Comparison of ENCODE assay signal across 1 cellular context in the genomic region with DNA sequence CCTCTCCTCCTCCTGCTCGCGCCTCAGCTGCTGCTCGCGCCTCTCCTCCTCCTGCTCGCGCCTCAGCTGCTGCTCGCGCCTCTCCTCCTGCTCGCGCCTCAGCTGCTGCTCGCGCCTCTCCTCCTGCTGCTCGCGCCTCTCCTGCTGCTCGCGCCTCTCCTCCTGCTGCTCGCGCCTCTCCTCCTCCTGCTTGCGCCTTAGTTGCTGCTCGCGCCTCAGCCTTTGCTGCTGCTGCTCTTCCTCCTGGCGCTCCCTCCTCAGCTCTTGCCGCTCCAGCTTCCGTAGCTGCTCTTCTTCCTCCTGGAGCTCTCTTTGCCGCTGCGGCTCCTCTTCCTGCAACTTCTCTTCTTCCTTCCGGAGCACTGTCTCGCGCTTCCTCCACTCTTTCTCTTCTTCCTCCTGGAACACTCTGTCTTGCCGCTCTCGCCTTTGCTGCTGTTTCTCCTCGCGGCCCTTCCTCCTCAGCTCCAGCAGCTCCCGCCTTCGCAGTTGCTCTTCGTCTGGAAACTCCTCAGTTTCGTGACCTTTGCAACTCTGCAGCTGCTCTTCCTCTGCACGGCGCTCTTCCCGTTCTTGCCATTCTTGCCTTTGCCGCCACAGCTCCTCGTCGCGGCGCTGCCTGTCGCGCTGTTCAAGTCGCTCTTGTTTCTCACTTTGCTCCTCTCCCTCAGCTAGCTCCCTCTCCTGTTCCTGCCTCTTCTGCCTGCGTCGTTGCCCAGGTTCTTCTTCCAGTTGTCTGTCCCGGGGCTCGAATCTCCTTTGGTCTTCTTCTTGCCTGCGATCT.
TF ChIP-seq lines count a peak whose summit lies in the region.

No MANE protein-coding gene starts in this region.

TF ChIP-seq in HEK293, 187 proteins besides CTCF, POLR2A, EP300 and RAD21 (continued from another document and continues in another):
- TF ChIP-seq, protein P1, sequence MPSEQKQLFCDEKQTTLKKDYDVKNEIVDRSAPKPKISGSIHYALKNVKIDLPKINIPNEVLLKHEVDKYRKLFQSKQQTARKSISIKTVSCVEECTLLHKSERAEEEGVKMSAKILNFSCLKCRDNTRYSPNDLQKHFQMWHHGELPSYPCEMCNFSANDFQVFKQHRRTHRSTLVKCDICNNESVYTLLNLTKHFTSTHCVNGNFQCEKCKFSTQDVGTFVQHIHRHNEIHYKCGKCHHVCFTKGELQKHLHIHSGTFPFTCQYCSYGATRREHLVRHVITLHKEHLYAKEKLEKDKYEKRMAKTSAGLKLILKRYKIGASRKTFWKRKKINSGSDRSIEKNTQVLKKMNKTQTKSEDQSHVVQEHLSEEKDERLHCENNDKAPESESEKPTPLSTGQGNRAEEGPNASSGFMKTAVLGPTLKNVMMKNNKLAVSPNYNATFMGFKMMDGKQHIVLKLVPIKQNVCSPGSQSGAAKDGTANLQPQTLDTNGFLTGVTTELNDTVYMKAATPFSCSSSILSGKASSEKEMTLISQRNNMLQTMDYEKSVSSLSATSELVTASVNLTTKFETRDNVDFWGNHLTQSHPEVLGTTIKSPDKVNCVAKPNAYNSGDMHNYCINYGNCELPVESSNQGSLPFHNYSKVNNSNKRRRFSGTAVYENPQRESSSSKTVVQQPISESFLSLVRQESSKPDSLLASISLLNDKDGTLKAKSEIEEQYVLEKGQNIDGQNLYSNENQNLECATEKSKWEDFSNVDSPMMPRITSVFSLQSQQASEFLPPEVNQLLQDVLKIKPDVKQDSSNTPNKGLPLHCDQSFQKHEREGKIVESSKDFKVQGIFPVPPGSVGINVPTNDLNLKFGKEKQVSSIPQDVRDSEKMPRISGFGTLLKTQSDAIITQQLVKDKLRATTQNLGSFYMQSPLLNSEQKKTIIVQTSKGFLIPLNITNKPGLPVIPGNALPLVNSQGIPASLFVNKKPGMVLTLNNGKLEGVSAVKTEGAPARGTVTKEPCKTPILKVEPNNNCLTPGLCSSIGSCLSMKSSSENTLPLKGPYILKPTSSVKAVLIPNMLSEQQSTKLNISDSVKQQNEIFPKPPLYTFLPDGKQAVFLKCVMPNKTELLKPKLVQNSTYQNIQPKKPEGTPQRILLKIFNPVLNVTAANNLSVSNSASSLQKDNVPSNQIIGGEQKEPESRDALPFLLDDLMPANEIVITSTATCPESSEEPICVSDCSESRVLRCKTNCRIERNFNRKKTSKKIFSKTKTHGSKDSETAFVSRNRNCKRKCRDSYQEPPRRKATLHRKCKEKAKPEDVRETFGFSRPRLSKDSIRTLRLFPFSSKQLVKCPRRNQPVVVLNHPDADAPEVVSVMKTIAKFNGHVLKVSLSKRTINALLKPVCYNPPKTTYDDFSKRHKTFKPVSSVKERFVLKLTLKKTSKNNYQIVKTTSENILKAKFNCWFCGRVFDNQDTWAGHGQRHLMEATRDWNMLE (tag by site-specific recombination; conservative IDR thresholded peaks at IDR 0.05; ENCODE audit: low read depth) = no peak
- TF ChIP-seq ZNF114 (tag by site-specific recombination; IDR thresholded peaks at IDR 0.05) (no peak), ZNF10 (tag by site-specific recombination; IDR thresholded peaks at IDR 0.05) (no peak), HOXC10 (CRISPR knock-in tag; IDR thresholded peaks at IDR 0.05) (no peak), ZNF140 (tag by site-specific recombination; IDR thresholded peaks at IDR 0.05) (no peak), ZNF169 (tag by site-specific recombination; IDR thresholded peaks at IDR 0.05) (0 out of 2 replicates have a peak, but pooled peaks have one; percentile 76), ZBTB8A (tag by site-specific recombination; IDR thresholded peaks at IDR 0.05) (no peak), ZNF600 (tag by site-specific recombination; IDR thresholded peaks at IDR 0.05) (peak; percentile 82), ZSCAN16 (tag by site-specific recombination; IDR thresholded peaks at IDR 0.05) (no peak), IKZF3 (tag by site-specific recombination; IDR thresholded peaks at IDR 0.05) (no peak), ZNF549 (tag by site-specific recombination; IDR thresholded peaks at IDR 0.05) (no peak), ZSCAN30 (tag by site-specific recombination; IDR thresholded peaks at IDR 0.05) (no peak), ZNF350 (tag by site-specific recombination; IDR thresholded peaks at IDR 0.05) (no peak), ZNF423 (tag by site-specific recombination; IDR thresholded peaks at IDR 0.05) (no peak), ZNF146 (tag by site-specific recombination; IDR thresholded peaks at IDR 0.05) (no peak), ZNF133 (tag by site-specific recombination; IDR thresholded peaks at IDR 0.05) (no peak), ZNF121 (tag by site-specific recombination; IDR thresholded peaks at IDR 0.05) (no peak), ZNF175 (tag by site-specific recombination; IDR thresholded peaks at IDR 0.05) (no peak), ZNF132 (tag by site-specific recombination; IDR thresholded peaks at IDR 0.05; ENCODE audit: borderline replicate concordance) (no peak), ZNF292 (tag by site-specific recombination; IDR thresholded peaks at IDR 0.05; ENCODE audit: borderline replicate concordance, low read depth) (no peak)
- TF ChIP-seq, protein P2, sequence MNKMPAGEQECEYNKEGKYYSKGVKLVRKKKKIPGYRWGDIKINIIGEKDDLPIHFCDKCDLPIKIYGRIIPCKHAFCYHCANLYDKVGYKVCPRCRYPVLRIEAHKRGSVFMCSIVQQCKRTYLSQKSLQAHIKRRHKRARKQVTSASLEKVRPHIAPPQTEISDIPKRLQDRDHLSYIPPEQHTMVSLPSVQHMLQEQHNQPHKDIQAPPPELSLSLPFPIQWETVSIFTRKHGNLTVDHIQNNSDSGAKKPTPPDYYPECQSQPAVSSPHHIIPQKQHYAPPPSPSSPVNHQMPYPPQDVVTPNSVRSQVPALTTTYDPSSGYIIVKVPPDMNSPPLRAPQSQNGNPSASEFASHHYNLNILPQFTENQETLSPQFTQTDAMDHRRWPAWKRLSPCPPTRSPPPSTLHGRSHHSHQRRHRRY (tag by site-specific recombination; IDR thresholded peaks at IDR 0.05) = no peak
- TF ChIP-seq, protein P3, sequence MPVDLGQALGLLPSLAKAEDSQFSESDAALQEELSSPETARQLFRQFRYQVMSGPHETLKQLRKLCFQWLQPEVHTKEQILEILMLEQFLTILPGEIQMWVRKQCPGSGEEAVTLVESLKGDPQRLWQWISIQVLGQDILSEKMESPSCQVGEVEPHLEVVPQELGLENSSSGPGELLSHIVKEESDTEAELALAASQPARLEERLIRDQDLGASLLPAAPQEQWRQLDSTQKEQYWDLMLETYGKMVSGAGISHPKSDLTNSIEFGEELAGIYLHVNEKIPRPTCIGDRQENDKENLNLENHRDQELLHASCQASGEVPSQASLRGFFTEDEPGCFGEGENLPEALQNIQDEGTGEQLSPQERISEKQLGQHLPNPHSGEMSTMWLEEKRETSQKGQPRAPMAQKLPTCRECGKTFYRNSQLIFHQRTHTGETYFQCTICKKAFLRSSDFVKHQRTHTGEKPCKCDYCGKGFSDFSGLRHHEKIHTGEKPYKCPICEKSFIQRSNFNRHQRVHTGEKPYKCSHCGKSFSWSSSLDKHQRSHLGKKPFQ (tag by site-specific recombination; IDR thresholded peaks at IDR 0.05) = no peak
- TF ChIP-seq, protein P4, sequence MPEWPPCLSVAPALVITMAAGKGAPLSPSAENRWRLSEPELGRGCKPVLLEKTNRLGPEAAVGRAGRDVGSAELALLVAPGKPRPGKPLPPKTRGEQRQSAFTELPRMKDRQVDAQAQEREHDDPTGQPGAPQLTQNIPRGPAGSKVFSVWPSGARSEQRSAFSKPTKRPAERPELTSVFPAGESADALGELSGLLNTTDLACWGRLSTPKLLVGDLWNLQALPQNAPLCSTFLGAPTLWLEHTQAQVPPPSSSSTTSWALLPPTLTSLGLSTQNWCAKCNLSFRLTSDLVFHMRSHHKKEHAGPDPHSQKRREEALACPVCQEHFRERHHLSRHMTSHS (tag by site-specific recombination; IDR thresholded peaks at IDR 0.05) = no peak
- TF ChIP-seq, protein P5, sequence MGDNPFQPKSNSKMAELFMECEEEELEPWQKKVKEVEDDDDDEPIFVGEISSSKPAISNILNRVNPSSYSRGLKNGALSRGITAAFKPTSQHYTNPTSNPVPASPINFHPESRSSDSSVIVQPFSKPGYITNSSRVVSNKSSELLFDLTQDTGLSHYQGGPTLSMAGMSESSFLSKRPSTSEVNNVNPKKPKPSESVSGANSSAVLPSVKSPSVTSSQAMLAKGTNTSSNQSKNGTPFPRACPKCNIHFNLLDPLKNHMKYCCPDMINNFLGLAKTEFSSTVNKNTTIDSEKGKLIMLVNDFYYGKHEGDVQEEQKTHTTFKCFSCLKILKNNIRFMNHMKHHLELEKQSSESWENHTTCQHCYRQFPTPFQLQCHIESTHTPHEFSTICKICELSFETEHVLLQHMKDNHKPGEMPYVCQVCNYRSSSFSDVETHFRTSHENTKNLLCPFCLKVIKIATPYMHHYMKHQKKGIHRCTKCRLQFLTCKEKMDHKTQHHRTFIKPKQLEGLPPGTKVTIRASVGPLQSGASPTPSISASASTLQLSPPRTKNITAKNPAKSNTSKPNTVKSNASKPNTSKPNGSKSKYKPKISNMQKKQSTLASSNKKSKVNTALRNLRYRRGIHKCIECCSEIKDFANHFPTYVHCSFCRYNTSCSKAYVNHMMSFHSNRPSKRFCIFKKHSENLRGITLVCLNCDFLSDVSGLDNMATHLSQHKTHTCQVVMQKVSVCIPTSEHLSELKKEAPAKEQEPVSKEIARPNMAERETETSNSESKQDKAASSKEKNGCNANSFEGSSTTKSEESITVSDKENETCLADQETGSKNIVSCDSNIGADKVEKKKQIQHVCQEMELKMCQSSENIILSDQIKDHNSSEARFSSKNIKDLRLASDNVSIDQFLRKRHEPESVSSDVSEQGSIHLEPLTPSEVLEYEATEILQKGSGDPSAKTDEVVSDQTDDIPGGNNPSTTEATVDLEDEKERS (tag by site-specific recombination; IDR thresholded peaks at IDR 0.05) = no peak; the same call in 1 of the 2 replicates
- TF ChIP-seq, protein P6, sequence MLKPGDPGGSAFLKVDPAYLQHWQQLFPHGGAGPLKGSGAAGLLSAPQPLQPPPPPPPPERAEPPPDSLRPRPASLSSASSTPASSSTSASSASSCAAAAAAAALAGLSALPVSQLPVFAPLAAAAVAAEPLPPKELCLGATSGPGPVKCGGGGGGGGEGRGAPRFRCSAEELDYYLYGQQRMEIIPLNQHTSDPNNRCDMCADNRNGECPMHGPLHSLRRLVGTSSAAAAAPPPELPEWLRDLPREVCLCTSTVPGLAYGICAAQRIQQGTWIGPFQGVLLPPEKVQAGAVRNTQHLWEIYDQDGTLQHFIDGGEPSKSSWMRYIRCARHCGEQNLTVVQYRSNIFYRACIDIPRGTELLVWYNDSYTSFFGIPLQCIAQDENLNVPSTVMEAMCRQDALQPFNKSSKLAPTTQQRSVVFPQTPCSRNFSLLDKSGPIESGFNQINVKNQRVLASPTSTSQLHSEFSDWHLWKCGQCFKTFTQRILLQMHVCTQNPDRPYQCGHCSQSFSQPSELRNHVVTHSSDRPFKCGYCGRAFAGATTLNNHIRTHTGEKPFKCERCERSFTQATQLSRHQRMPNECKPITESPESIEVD (tag by site-specific recombination; IDR thresholded peaks at IDR 0.05) = no peak
- TF ChIP-seq, protein P7, sequence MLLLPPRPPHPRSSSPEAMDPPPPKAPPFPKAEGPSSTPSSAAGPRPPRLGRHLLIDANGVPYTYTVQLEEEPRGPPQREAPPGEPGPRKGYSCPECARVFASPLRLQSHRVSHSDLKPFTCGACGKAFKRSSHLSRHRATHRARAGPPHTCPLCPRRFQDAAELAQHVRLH (tag by site-specific recombination; IDR thresholded peaks at IDR 0.05) = no peak
- TF ChIP-seq, protein P8, sequence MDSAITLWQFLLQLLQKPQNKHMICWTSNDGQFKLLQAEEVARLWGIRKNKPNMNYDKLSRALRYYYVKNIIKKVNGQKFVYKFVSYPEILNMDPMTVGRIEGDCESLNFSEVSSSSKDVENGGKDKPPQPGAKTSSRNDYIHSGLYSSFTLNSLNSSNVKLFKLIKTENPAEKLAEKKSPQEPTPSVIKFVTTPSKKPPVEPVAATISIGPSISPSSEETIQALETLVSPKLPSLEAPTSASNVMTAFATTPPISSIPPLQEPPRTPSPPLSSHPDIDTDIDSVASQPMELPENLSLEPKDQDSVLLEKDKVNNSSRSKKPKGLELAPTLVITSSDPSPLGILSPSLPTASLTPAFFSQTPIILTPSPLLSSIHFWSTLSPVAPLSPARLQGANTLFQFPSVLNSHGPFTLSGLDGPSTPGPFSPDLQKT (IDR thresholded peaks at IDR 0.05; ENCODE audit: borderline replicate concordance, low read depth, low read length) = no peak
- TF ChIP-seq, protein P9, sequence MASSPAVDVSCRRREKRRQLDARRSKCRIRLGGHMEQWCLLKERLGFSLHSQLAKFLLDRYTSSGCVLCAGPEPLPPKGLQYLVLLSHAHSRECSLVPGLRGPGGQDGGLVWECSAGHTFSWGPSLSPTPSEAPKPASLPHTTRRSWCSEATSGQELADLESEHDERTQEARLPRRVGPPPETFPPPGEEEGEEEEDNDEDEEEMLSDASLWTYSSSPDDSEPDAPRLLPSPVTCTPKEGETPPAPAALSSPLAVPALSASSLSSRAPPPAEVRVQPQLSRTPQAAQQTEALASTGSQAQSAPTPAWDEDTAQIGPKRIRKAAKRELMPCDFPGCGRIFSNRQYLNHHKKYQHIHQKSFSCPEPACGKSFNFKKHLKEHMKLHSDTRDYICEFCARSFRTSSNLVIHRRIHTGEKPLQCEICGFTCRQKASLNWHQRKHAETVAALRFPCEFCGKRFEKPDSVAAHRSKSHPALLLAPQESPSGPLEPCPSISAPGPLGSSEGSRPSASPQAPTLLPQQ (tag by site-specific recombination; IDR thresholded peaks at IDR 0.05) = no peak
- TF ChIP-seq, protein P10, sequence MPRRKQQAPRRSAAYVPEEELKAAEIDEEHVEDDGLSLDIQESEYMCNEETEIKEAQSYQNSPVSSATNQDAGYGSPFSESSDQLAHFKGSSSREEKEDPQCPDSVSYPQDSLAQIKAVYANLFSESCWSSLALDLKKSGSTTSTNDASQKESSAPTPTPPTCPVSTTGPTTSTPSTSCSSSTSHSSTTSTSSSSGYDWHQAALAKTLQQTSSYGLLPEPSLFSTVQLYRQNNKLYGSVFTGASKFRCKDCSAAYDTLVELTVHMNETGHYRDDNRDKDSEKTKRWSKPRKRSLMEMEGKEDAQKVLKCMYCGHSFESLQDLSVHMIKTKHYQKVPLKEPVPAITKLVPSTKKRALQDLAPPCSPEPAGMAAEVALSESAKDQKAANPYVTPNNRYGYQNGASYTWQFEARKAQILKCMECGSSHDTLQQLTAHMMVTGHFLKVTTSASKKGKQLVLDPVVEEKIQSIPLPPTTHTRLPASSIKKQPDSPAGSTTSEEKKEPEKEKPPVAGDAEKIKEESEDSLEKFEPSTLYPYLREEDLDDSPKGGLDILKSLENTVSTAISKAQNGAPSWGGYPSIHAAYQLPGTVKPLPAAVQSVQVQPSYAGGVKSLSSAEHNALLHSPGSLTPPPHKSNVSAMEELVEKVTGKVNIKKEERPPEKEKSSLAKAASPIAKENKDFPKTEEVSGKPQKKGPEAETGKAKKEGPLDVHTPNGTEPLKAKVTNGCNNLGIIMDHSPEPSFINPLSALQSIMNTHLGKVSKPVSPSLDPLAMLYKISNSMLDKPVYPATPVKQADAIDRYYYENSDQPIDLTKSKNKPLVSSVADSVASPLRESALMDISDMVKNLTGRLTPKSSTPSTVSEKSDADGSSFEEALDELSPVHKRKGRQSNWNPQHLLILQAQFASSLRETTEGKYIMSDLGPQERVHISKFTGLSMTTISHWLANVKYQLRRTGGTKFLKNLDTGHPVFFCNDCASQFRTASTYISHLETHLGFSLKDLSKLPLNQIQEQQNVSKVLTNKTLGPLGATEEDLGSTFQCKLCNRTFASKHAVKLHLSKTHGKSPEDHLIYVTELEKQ (tag by site-specific recombination; IDR thresholded peaks at IDR 0.05; ENCODE audit: borderline replicate concordance) = no peak
